Comparison of ENCODE assay signal across 19 cellular contexts in genomic region chr9:127744407-127745110, GRCh38. TPM values are rescaled to one million over a fixed set of nuclear protein-coding genes. Genes with fewer than 3 reads are reported as not detected.
A peak's percentile ranks its signal among the peaks of the same experiment; 100 is the strongest.
DNase-seq lines count a peak whose midpoint lies in the region; ATAC-seq, FAIRE-seq and TF ChIP-seq lines count a peak whose summit lies in the region.
"Had no signal": no experiment of that assay in that cellular context is flagged by ENCODE, and none has a peak within 500 bp of the region (broad histone marks: within the 10 kb centered on the region; RNA-seq: fewer than 3 reads in every experiment).

No MANE protein-coding gene starts in this region.

- SMC1A ChIA-PET in GM12878 (lab: Charles Lee; ENCODE audit: uncharacterized antibody, unreplicated experiment) = interaction anchor here (0.8 kb wide), 1 partner anchor 177 kb away, joined by 3 read pairs; no protein-coding TSS in a partner anchor

- no peak overlapping the region for H2AFZ ChIP-seq in GM12878 (ENCODE audit: control insufficient read depth, low read depth, low read length)

- H3K4me1 ChIP-seq in GM12878 (ENCODE audit: control insufficient read depth, insufficient read depth, low read length) = no peaks in the 10 kb centered on the region
- no peaks in the 10 kb centered on the region for H3K4me1 ChIP-seq in naive thymus-derived CD4-positive, alpha-beta T cell (ENCODE audit: control insufficient read depth in 2 of 2, insufficient read depth in 2 of 2, low read length in 2 of 2)

- no peaks in the 10 kb centered on the region for H4K20me1 ChIP-seq in GM12878 (ENCODE audit: control insufficient read depth, insufficient read depth)

- FAIRE-seq in GM12878 (lab: Jason Lieb, UNC) (no peak), D721Med (lab: Jason Lieb, UNC) (no peak)
- FAIRE-seq: GM12891, GM19239, H54, HTR-8/SVneo had no signal

- intact Hi-C loops in activated CD4-positive, alpha-beta memory T cell treated with anti-CD3 and anti-CD28 coated beads for 36 hours (cut with micrococcal nuclease) = no loop called here
- intact Hi-C loops in GM12878 (cut with micrococcal nuclease; ENCODE audit: unreplicated experiment) (no loop called here), cardiac septum (cut with DNase I) (no loop called here)
- intact Hi-C loops in naive thymus-derived CD4-positive, alpha-beta T cell (cut with micrococcal nuclease) = no loop called here

- H3K27ac Mint-ChIP-seq in activated CD4-positive, alpha-beta memory T cell treated with anti-CD3 and anti-CD28 coated beads for 36 hours = peak overlapping the region; percentile 46
- no peak overlapping the region for H3K27ac Mint-ChIP-seq in activated CD4-positive, alpha-beta memory T cell treated with anti-CD3 and anti-CD28 coated beads, Interleukin-2, amount 10 ng/mL, durations not matched to agents 7 days and 5 days
- H3K27ac Mint-ChIP-seq in naive thymus-derived CD4-positive, alpha-beta T cell = peak overlapping the region in 4 of 9 donors; percentile 28 to 69 (median 54)
- H3K27ac Mint-ChIP-seq: CD4-positive, alpha-beta T cell had no signal

- POLR2A ChIA-PET in activated CD4-positive, alpha-beta memory T cell treated with anti-CD3 and anti-CD28 coated beads for 36 hours (lab: Charles Lee) = interaction anchor here (1.0 to 1.8 kb wide), 5 partner anchors 10 to 34 kb away, joined by 3 to 6 read pairs (median 5); partner anchors contain the start of genes SH2D3C and TOR2A
- POLR2A ChIA-PET in activated CD4-positive, alpha-beta memory T cell treated with anti-CD3 and anti-CD28 coated beads, Interleukin-2, amount 10 ng/mL, durations not matched to agents 7 days and 5 days (lab: Charles Lee) = interaction anchor here (1.0 to 2.6 kb wide), 3 partner anchors 26 to 41 kb away, joined by 3 to 12 read pairs (median 4); partner anchors contain the start of gene CDK9
- POLR2A ChIA-PET in GM12878 (lab: Charles Lee) = interaction anchor here (0.6 kb wide), 3 partner anchors 27 to 149 kb away, joined by 3 to 6 read pairs (median 4); no protein-coding TSS in a partner anchor
- POLR2A ChIA-PET in naive thymus-derived CD4-positive, alpha-beta T cell (lab: Charles Lee) = interaction anchor here (1.0 to 1.6 kb wide), 3 partner anchors 9 to 41 kb away, joined by 3 to 5 read pairs (median 4); partner anchors contain the start of genes CDK9, SH2D3C and TOR2A

- no peak overlapping the region for H3K4me3 Mint-ChIP-seq in activated CD4-positive, alpha-beta memory T cell treated with anti-CD3 and anti-CD28 coated beads for 36 hours
- no peak overlapping the region for H3K4me3 Mint-ChIP-seq in activated CD4-positive, alpha-beta memory T cell treated with anti-CD3 and anti-CD28 coated beads, Interleukin-2, amount 10 ng/mL, durations not matched to agents 7 days and 5 days
- no peak overlapping the region for H3K4me3 Mint-ChIP-seq in naive thymus-derived CD4-positive, alpha-beta T cell
- H3K4me3 Mint-ChIP-seq: CD4-positive, alpha-beta T cell had no signal

- TF ChIP-seq POLR2A in GM12878 (IDR thresholded peaks at IDR 0.05; ENCODE audit: low read depth, low read length) = peak; percentile 38; the same call in 1 of the 2 replicates

- CTCF ChIA-PET in activated CD4-positive, alpha-beta memory T cell treated with anti-CD3 and anti-CD28 coated beads for 36 hours (lab: Charles Lee) = interaction anchor here (0.7 to 4.0 kb wide), 4 partner anchors 9 to 125 kb away, joined by 3 to 23 read pairs (median 8); partner anchors contain the start of gene TOR2A
- CTCF ChIA-PET in activated CD4-positive, alpha-beta memory T cell treated with anti-CD3 and anti-CD28 coated beads, Interleukin-2, amount 10 ng/mL, durations not matched to agents 7 days and 5 days (lab: Charles Lee) = interaction anchor here (0.7 to 3.8 kb wide), 4 partner anchors 10 to 177 kb away, joined by 3 to 22 read pairs (median 6); partner anchors contain the start of gene TOR2A
- CTCF ChIA-PET in GM12878 (lab: Yijun Ruan, JAX) = interaction anchor here (1.0 to 1.6 kb wide), 3 partner anchors 10 to 125 kb away, joined by 3 to 5 read pairs (median 3); partner anchors contain the start of genes SH2D3C and TOR2A
- CTCF ChIA-PET in naive thymus-derived CD4-positive, alpha-beta T cell (lab: Charles Lee) = interaction anchor here (0.6 to 3.0 kb wide), 5 partner anchors 10 to 186 kb away, joined by 3 to 16 read pairs (median 3); partner anchors contain the start of genes PIP5KL1 and TOR2A

- ATAC-seq in GM12878 (no peak), GM19395 (IDR thresholded peaks at IDR 0.05; ENCODE audit: unreplicated experiment) (no peak)
- no peak for ATAC-seq in naive thymus-derived CD4-positive, alpha-beta T cell
- ATAC-seq: HCT116 had no signal

- DNase-seq in activated CD4-positive, alpha-beta memory T cell treated with anti-CD3 and anti-CD28 coated beads for 36 hours = no peak
- DNase-seq in activated CD4-positive, alpha-beta memory T cell treated with anti-CD3 and anti-CD28 coated beads, Interleukin-2, amount 10 ng/mL, durations not matched to agents 7 days and 5 days = no peak
- DNase-seq in GM12878 (ENCODE audit: low read depth, low spot score) = no peak
- no peak for DNase-seq in naive thymus-derived CD4-positive, alpha-beta T cell
- DNase-seq in cardiac septum (ENCODE audit: low spot score) = no peak
- DNase-seq in D721Med (ENCODE audit: insufficient read length, low spot score) = no peak
- DNase-seq: AML-193; Calu3; CD4-positive, alpha-beta T cell; DMS79 had no signal

- peaks cover 24 to 28% of the 10 kb centered on the region in 2 experiments for H3K36me3 ChIP-seq in GM12878 (ENCODE audit: control insufficient read depth in 2 of 2, insufficient read depth in 2 of 2, low read length in 1 of 2)
- peaks cover 12 to 91% (median 17%) of the 10 kb centered on the region in 3 experiments for H3K36me3 ChIP-seq in naive thymus-derived CD4-positive, alpha-beta T cell (ENCODE audit: control insufficient read depth in 2 of 3, insufficient read depth in 3 of 3, low read length in 3 of 3)

- no peaks in the 10 kb centered on the region for H3K4me1 Mint-ChIP-seq in activated CD4-positive, alpha-beta memory T cell treated with anti-CD3 and anti-CD28 coated beads for 36 hours (ENCODE audit: low read depth)
- H3K4me1 Mint-ChIP-seq in activated CD4-positive, alpha-beta memory T cell treated with anti-CD3 and anti-CD28 coated beads, Interleukin-2, amount 10 ng/mL, durations not matched to agents 7 days and 5 days = peaks cover 5% of the 10 kb centered on the region
- peaks cover 0 to 16% (median 9%) of the 10 kb centered on the region in 7 donors for H3K4me1 Mint-ChIP-seq in naive thymus-derived CD4-positive, alpha-beta T cell

- RAD21 ChIA-PET in GM12878 (lab: Charles Lee; ENCODE audit: unreplicated experiment) = interaction anchor here (0.6 to 1.0 kb wide), 2 partner anchors 125 to 258 kb away, joined by 3 read pairs; no protein-coding TSS in a partner anchor

- TF ChIP-seq RAD21 in GM12878 (IDR thresholded peaks at IDR 0.05; ENCODE audit: insufficient read depth, low read depth, low read length) = no peak

- H3K9me3 Mint-ChIP-seq in activated CD4-positive, alpha-beta memory T cell treated with anti-CD3 and anti-CD28 coated beads for 36 hours = no peaks in the 10 kb centered on the region
- H3K9me3 Mint-ChIP-seq in activated CD4-positive, alpha-beta memory T cell treated with anti-CD3 and anti-CD28 coated beads, Interleukin-2, amount 10 ng/mL, durations not matched to agents 7 days and 5 days = no peaks in the 10 kb centered on the region
- no peaks in the 10 kb centered on the region for H3K9me3 Mint-ChIP-seq in naive thymus-derived CD4-positive, alpha-beta T cell
- H3K9me3 Mint-ChIP-seq: CD4-positive, alpha-beta T cell had no signal

- no peaks in the 10 kb centered on the region for H3K9me3 ChIP-seq in GM12878 (replicated peaks; ENCODE audit: control insufficient read depth, insufficient read depth, low read length)
- H3K9me3 ChIP-seq in naive thymus-derived CD4-positive, alpha-beta T cell (ENCODE audit: control insufficient read depth in 2 of 3, low read length in 3 of 3) = no peaks in the 10 kb centered on the region
- H3K9me3 ChIP-seq: BLaER1 treated with 17β-estradiol and CSF1 and Interleukin-3, amounts not matched to agents 10 nM and 100 nM had no signal

- WGBS in GM12878 (ENCODE audit: insufficient coverage, insufficient replicate concordance, low lambda C conversion rate, missing lambda C conversion rate) = 94% methylated on average over 19 of the region's 19 CpGs

- no peaks in the 10 kb centered on the region for H3K27me3 ChIP-seq in GM12878 (replicated peaks in 1 of 2; ENCODE audit: control insufficient read depth in 2 of 2, insufficient read depth in 2 of 2, low read length in 1 of 2)
- H3K27me3 ChIP-seq in naive thymus-derived CD4-positive, alpha-beta T cell (ENCODE audit: control insufficient read depth in 2 of 2, insufficient read depth in 2 of 2, low read length in 2 of 2) = no peaks in the 10 kb centered on the region
- H3K27me3 ChIP-seq: BLaER1 treated with 17β-estradiol and CSF1 and Interleukin-3, amounts not matched to agents 10 nM and 100 nM had no signal

- no peak overlapping the region for H3K4me2 ChIP-seq in GM12878 (ENCODE audit: control insufficient read depth, insufficient read depth)
- H3K4me2 ChIP-seq: BLaER1 treated with 17β-estradiol and CSF1 and Interleukin-3, amounts not matched to agents 10 nM and 100 nM had no signal

- no peak for TF ChIP-seq EP300 in GM12878 (IDR thresholded peaks at IDR 0.05; ENCODE audit: borderline replicate concordance in 1 of 2, control insufficient read depth in 1 of 2, low read depth in 2 of 2, low read length in 2 of 2)

- H3K79me2 ChIP-seq in GM12878 (ENCODE audit: control insufficient read depth, insufficient read depth, low read length) = no peaks in the 10 kb centered on the region

- H3K36me3 Mint-ChIP-seq in activated CD4-positive, alpha-beta memory T cell treated with anti-CD3 and anti-CD28 coated beads for 36 hours = peaks cover 28% of the 10 kb centered on the region
- peaks cover 66% of the 10 kb centered on the region for H3K36me3 Mint-ChIP-seq in activated CD4-positive, alpha-beta memory T cell treated with anti-CD3 and anti-CD28 coated beads, Interleukin-2, amount 10 ng/mL, durations not matched to agents 7 days and 5 days (ENCODE audit: low read depth)
- peaks cover 0 to 36% (median 3%) of the 10 kb centered on the region in 5 donors for H3K36me3 Mint-ChIP-seq in naive thymus-derived CD4-positive, alpha-beta T cell

- H3K9ac ChIP-seq in GM12878 (ENCODE audit: control insufficient read depth, insufficient read depth, low read length) = no peak overlapping the region
- H3K9ac ChIP-seq: BLaER1 treated with 17β-estradiol and CSF1 and Interleukin-3, amounts not matched to agents 10 nM and 100 nM had no signal

- in situ Hi-C loops in GM12878 (cut with MboI) = no loop called here

- no peak overlapping the region for H3K4me3 ChIP-seq in GM12878
- H3K4me3 ChIP-seq in naive thymus-derived CD4-positive, alpha-beta T cell (ENCODE audit: low read length) = no peak overlapping the region
- H3K4me3 ChIP-seq: BLaER1 treated with 17β-estradiol and CSF1 and Interleukin-3, amounts not matched to agents 10 nM and 100 nM had no signal

- no peak overlapping the region for H3K27ac ChIP-seq in GM12878 (ENCODE audit: control insufficient read depth, insufficient read depth)
- peak overlapping the region; percentile 14 for H3K27ac ChIP-seq in naive thymus-derived CD4-positive, alpha-beta T cell (ENCODE audit: low read depth, low read length)
- H3K27ac ChIP-seq: 22Rv1; BLaER1 treated with 17β-estradiol and CSF1 and Interleukin-3, amounts not matched to agents 10 nM and 100 nM had no signal

- no peaks in the 10 kb centered on the region for H3K27me3 Mint-ChIP-seq in activated CD4-positive, alpha-beta memory T cell treated with anti-CD3 and anti-CD28 coated beads for 36 hours
- no peaks in the 10 kb centered on the region for H3K27me3 Mint-ChIP-seq in activated CD4-positive, alpha-beta memory T cell treated with anti-CD3 and anti-CD28 coated beads, Interleukin-2, amount 10 ng/mL, durations not matched to agents 7 days and 5 days
- no peaks in the 10 kb centered on the region for H3K27me3 Mint-ChIP-seq in naive thymus-derived CD4-positive, alpha-beta T cell
- H3K27me3 Mint-ChIP-seq: CD4-positive, alpha-beta T cell had no signal

- no peak for TF ChIP-seq CTCF in GM12878 (IDR thresholded peaks at IDR 0.05 in 2 of 3, conservative IDR thresholded peaks at IDR 0.05 in 1 of 3; ENCODE audit: control insufficient read depth in 2 of 3, extremely low read depth in 1 of 3, insufficient read depth in 1 of 3, low read depth in 3 of 3, low read length in 3 of 3)
- TF ChIP-seq CTCF in D721Med (IDR thresholded peaks at IDR 0.05; ENCODE audit: insufficient read depth, missing control alignments) = no peak

- BruUV-seq in GM12878 (replicated peaks; lab: Mats Ljungman, UMichigan) = no TSS peak

RNA-seq across cellular contexts. Expression of gene TOR2A, which starts 9.5 kb away (rescaled TPM):
- 10 to 100 TPM; 12.7 to 16.2 TPM for total RNA-seq in activated CD4-positive, alpha-beta memory T cell treated with anti-CD3 and anti-CD28 coated beads for 36 hours
- 10 to 100 TPM; 20.6 to 23.3 TPM for total RNA-seq in activated CD4-positive, alpha-beta memory T cell treated with anti-CD3 and anti-CD28 coated beads, Interleukin-2, amount 10 ng/mL, durations not matched to agents 7 days and 5 days
- 3.9 and 6.5 TPM in 2 replicates for total RNA-seq in GM12878 (2013; cell fraction: nucleolus; rRNA removed)
- total RNA-seq in GM12878 (2014; rRNA removed) (7.8 and 12.6 TPM in 2 replicates), GM12878 (2014; rRNA removed; fragmentation: Illumina TruSeq; extraction: Trizol) (2.7 and 4.2 TPM in 2 replicates), GM12878 (2021) (11.5 and 11.6 TPM in 2 replicates), cardiac septum (4.4 TPM)
- polyA plus RNA-seq in GM12878 (2011; ENCODE audit: low read depth) = 2.6 TPM
- polyA plus RNA-seq in GM12878 (2011; rRNA removed) (0.91 and 2.4 TPM in 2 replicates), GM12878 (2014; fragmentation: Illumina TruSeq; extraction: Trizol) (1.6 and 5.4 TPM in 2 replicates), GM12878 (2014; fragmentation: Nextera tagmentation; extraction: Ambion mirVana) (1 to 10 TPM in 1 of 2 experiments, under 1 TPM in 1; 0.52 to 1.6 TPM), GM12878 (2014; rRNA removed) (14.3 and 17.4 TPM in 2 replicates), GM12878 (2016; fragmentation: Nextera tagmentation; extraction: Ambion mirVana) (10 to 100 TPM; 22.1 to 23.7 TPM)
- polyA plus RNA-seq in GM12878 (2011; cell fraction: cytosol; rRNA removed) = 6.6 and 11.0 TPM in 2 replicates
- polyA plus RNA-seq in GM12878 (2011; cell fraction: nucleus; rRNA removed) = 13.5 and 13.6 TPM in 2 replicates
- 6.7 and 8.2 TPM in 2 replicates for polyA plus RNA-seq in GM12878 (2012)
- 1.4 and 4.9 TPM in 2 replicates for polyA minus RNA-seq in GM12878 (2011; rRNA and poly(A)+ RNA removed)
- polyA minus RNA-seq in GM12878 (2011; cell fraction: cytosol; rRNA and poly(A)+ RNA removed) = 2.7 and 4.3 TPM in 2 replicates
- polyA minus RNA-seq in GM12878 (2011; cell fraction: nucleus; rRNA and poly(A)+ RNA removed) = 5.1 and 8.0 TPM in 2 replicates
- 10 to 100 TPM in 4 of 5 experiments, 1 to 10 TPM in 1; 9.5 to 22.3 (median 10.8) TPM for total RNA-seq in naive thymus-derived CD4-positive, alpha-beta T cell
- 10 to 100 TPM; 16.6 to 20.2 TPM for polyA plus RNA-seq in naive thymus-derived CD4-positive, alpha-beta T cell

RNA-seq across cellular contexts. Expression of gene TTC16, which starts 28.7 kb away (rescaled TPM):
- under 1 TPM; 0.61 to 0.69 TPM for total RNA-seq in activated CD4-positive, alpha-beta memory T cell treated with anti-CD3 and anti-CD28 coated beads for 36 hours
- total RNA-seq in activated CD4-positive, alpha-beta memory T cell treated with anti-CD3 and anti-CD28 coated beads, Interleukin-2, amount 10 ng/mL, durations not matched to agents 7 days and 5 days = 1 to 10 TPM; 5.0 to 5.2 TPM
- total RNA-seq in GM12878 (2013; cell fraction: nucleolus; rRNA removed) = not detected in 2 replicates
- total RNA-seq in GM12878 (2014; rRNA removed) (not detected in 2 replicates), GM12878 (2014; rRNA removed; fragmentation: Illumina TruSeq; extraction: Trizol) (not detected in 2 replicates), GM12878 (2021) (not detected in 2 replicates), cardiac septum (0.16 TPM)
- not detected for polyA plus RNA-seq in GM12878 (2011; ENCODE audit: low read depth)
- polyA plus RNA-seq in GM12878 (2011; rRNA removed) (0.03 TPM in 1 of 2 replicates, not detected in the other), GM12878 (2014; fragmentation: Illumina TruSeq; extraction: Trizol) (not detected in 2 replicates), GM12878 (2014; fragmentation: Nextera tagmentation; extraction: Ambion mirVana) (not detected), GM12878 (2014; rRNA removed) (0.04 TPM in 1 of 2 replicates, not detected in the other), GM12878 (2016; fragmentation: Nextera tagmentation; extraction: Ambion mirVana) (not detected)
- polyA plus RNA-seq in GM12878 (2011; cell fraction: cytosol; rRNA removed) = not detected in 2 replicates
- polyA plus RNA-seq in GM12878 (2011; cell fraction: nucleus; rRNA removed) = 0.03 TPM in 1 of 2 replicates, not detected in the other
- polyA plus RNA-seq in GM12878 (2012) = not detected in 2 replicates
- not detected in 2 replicates for polyA minus RNA-seq in GM12878 (2011; rRNA and poly(A)+ RNA removed)
- polyA minus RNA-seq in GM12878 (2011; cell fraction: cytosol; rRNA and poly(A)+ RNA removed) = not detected in 2 replicates
- not detected in 2 replicates for polyA minus RNA-seq in GM12878 (2011; cell fraction: nucleus; rRNA and poly(A)+ RNA removed)
- 1 to 10 TPM in 4 of 5 experiments, under 1 TPM in 1; 0.29 to 9.9 (median 4.6) TPM for total RNA-seq in naive thymus-derived CD4-positive, alpha-beta T cell
- 1 to 10 TPM in 1 of 2 donors, under 1 TPM in 1; 0.73 to 1.7 TPM for polyA plus RNA-seq in naive thymus-derived CD4-positive, alpha-beta T cell
- total RNA-seq: Calu3, G401 had no signal

RNA-seq across cellular contexts. Expression of gene PTRH1, which starts 29.1 kb away (rescaled TPM):
- total RNA-seq in activated CD4-positive, alpha-beta memory T cell treated with anti-CD3 and anti-CD28 coated beads for 36 hours = 10 to 100 TPM; 20.9 to 22.7 TPM
- total RNA-seq in activated CD4-positive, alpha-beta memory T cell treated with anti-CD3 and anti-CD28 coated beads, Interleukin-2, amount 10 ng/mL, durations not matched to agents 7 days and 5 days = 10 to 100 TPM; 10.5 to 12.0 TPM
- 3.0 and 3.9 TPM in 2 replicates for total RNA-seq in GM12878 (2013; cell fraction: nucleolus; rRNA removed)
- total RNA-seq in GM12878 (2014; rRNA removed) = 30.7 and 31.0 TPM in 2 replicates
- total RNA-seq in GM12878 (2014; rRNA removed; fragmentation: Illumina TruSeq; extraction: Trizol) = 3.0 and 4.6 TPM in 2 replicates
- total RNA-seq in GM12878 (2021) = 13.1 and 14.5 TPM in 2 replicates
- 2.3 TPM for polyA plus RNA-seq in GM12878 (2011; ENCODE audit: low read depth)
- polyA plus RNA-seq in GM12878 (2011; rRNA removed) = 2.8 and 5.9 TPM in 2 replicates
- polyA plus RNA-seq in GM12878 (2011; cell fraction: cytosol; rRNA removed) = 10.0 and 18.3 TPM in 2 replicates
- polyA plus RNA-seq in GM12878 (2011; cell fraction: nucleus; rRNA removed) = 9.0 and 11.0 TPM in 2 replicates
- polyA plus RNA-seq in GM12878 (2012) = 6.5 and 6.8 TPM in 2 replicates
- polyA plus RNA-seq in GM12878 (2014; fragmentation: Illumina TruSeq; extraction: Trizol) = 1.0 and 1.6 TPM in 2 replicates
- 1 to 10 TPM in 1 of 2 experiments, under 1 TPM in 1; 0.69 to 1.8 TPM for polyA plus RNA-seq in GM12878 (2014; fragmentation: Nextera tagmentation; extraction: Ambion mirVana)
- 25.8 and 26.1 TPM in 2 replicates for polyA plus RNA-seq in GM12878 (2014; rRNA removed)
- polyA plus RNA-seq in GM12878 (2016; fragmentation: Nextera tagmentation; extraction: Ambion mirVana) = 10 to 100 TPM; 36.4 to 38.4 TPM
- polyA minus RNA-seq in GM12878 (2011; rRNA and poly(A)+ RNA removed) = 1.5 and 2.2 TPM in 2 replicates
- polyA minus RNA-seq in GM12878 (2011; cell fraction: cytosol; rRNA and poly(A)+ RNA removed) = 2.4 and 4.5 TPM in 2 replicates
- polyA minus RNA-seq in GM12878 (2011; cell fraction: nucleus; rRNA and poly(A)+ RNA removed) = 3.3 and 4.2 TPM in 2 replicates
- 1 to 10 TPM; 7.8 to 9.5 (median 8.6) TPM for total RNA-seq in naive thymus-derived CD4-positive, alpha-beta T cell
- polyA plus RNA-seq in naive thymus-derived CD4-positive, alpha-beta T cell = 10 to 100 TPM; 17.0 to 28.7 TPM
- 13.4 TPM for total RNA-seq in cardiac septum

RNA-seq across cellular contexts. Expression of gene SH2D3C, which starts 33.9 kb away (rescaled TPM):
- total RNA-seq in activated CD4-positive, alpha-beta memory T cell treated with anti-CD3 and anti-CD28 coated beads for 36 hours = 10 to 100 TPM; 34.5 to 35.3 TPM
- 10 to 100 TPM; 80.8 to 81.9 TPM for total RNA-seq in activated CD4-positive, alpha-beta memory T cell treated with anti-CD3 and anti-CD28 coated beads, Interleukin-2, amount 10 ng/mL, durations not matched to agents 7 days and 5 days
- 28.6 and 33.2 TPM in 2 replicates for total RNA-seq in GM12878 (2013; cell fraction: nucleolus; rRNA removed)
- total RNA-seq in GM12878 (2014; rRNA removed) (16.1 and 19.0 TPM in 2 replicates), GM12878 (2014; rRNA removed; fragmentation: Illumina TruSeq; extraction: Trizol) (8.4 and 9.0 TPM in 2 replicates), GM12878 (2021) (21.0 and 23.5 TPM in 2 replicates), cardiac septum (16.0 TPM)
- 11.2 TPM for polyA plus RNA-seq in GM12878 (2011; ENCODE audit: low read depth)
- polyA plus RNA-seq in GM12878 (2011; rRNA removed) (3.2 and 13.5 TPM in 2 replicates), GM12878 (2014; fragmentation: Illumina TruSeq; extraction: Trizol) (4.4 and 11.6 TPM in 2 replicates), GM12878 (2014; fragmentation: Nextera tagmentation; extraction: Ambion mirVana) (1 to 10 TPM; 1.2 to 1.9 TPM), GM12878 (2014; rRNA removed) (19.5 and 25.2 TPM in 2 replicates), GM12878 (2016; fragmentation: Nextera tagmentation; extraction: Ambion mirVana) (10 to 100 TPM; 20.7 to 23.2 TPM)
- polyA plus RNA-seq in GM12878 (2011; cell fraction: cytosol; rRNA removed) = 18.5 and 20.4 TPM in 2 replicates
- 32.4 and 46.4 TPM in 2 replicates for polyA plus RNA-seq in GM12878 (2011; cell fraction: nucleus; rRNA removed)
- 17.4 and 22.8 TPM in 2 replicates for polyA plus RNA-seq in GM12878 (2012)
- polyA minus RNA-seq in GM12878 (2011; rRNA and poly(A)+ RNA removed) = 30.6 and 32.1 TPM in 2 replicates
- polyA minus RNA-seq in GM12878 (2011; cell fraction: cytosol; rRNA and poly(A)+ RNA removed) = 13.5 and 19.3 TPM in 2 replicates
- polyA minus RNA-seq in GM12878 (2011; cell fraction: nucleus; rRNA and poly(A)+ RNA removed) = 10.2 and 18.5 TPM in 2 replicates
- 10 to 100 TPM; 26.1 to 68.3 (median 51.9) TPM for total RNA-seq in naive thymus-derived CD4-positive, alpha-beta T cell
- 10 to 100 TPM; 20.9 to 72.9 TPM for polyA plus RNA-seq in naive thymus-derived CD4-positive, alpha-beta T cell
- total RNA-seq: Calu3 had no signal

RNA-seq across cellular contexts. Expression of gene CFAP157, which starts 37.8 kb away (rescaled TPM):
- total RNA-seq in activated CD4-positive, alpha-beta memory T cell treated with anti-CD3 and anti-CD28 coated beads for 36 hours = under 1 TPM in 1 of 2 experiments, not detected in 1; 0.10 TPM
- total RNA-seq in activated CD4-positive, alpha-beta memory T cell treated with anti-CD3 and anti-CD28 coated beads, Interleukin-2, amount 10 ng/mL, durations not matched to agents 7 days and 5 days = not detected
- not detected in 2 replicates for total RNA-seq in GM12878 (2013; cell fraction: nucleolus; rRNA removed)
- total RNA-seq in GM12878 (2014; rRNA removed) (not detected in 2 replicates), GM12878 (2014; rRNA removed; fragmentation: Illumina TruSeq; extraction: Trizol) (not detected in 2 replicates), GM12878 (2021) (not detected in 2 replicates), cardiac septum (not detected)
- not detected for polyA plus RNA-seq in GM12878 (2011; ENCODE audit: low read depth)
- polyA plus RNA-seq in GM12878 (2011; rRNA removed) (not detected in 2 replicates), GM12878 (2014; fragmentation: Illumina TruSeq; extraction: Trizol) (not detected in 2 replicates), GM12878 (2014; fragmentation: Nextera tagmentation; extraction: Ambion mirVana) (not detected), GM12878 (2014; rRNA removed) (not detected in 2 replicates), GM12878 (2016; fragmentation: Nextera tagmentation; extraction: Ambion mirVana) (under 1 TPM; 0.08 to 0.72 TPM)
- polyA plus RNA-seq in GM12878 (2011; cell fraction: cytosol; rRNA removed) = not detected in 2 replicates
- 0.24 TPM in 1 of 2 replicates, not detected in the other for polyA plus RNA-seq in GM12878 (2011; cell fraction: nucleus; rRNA removed)
- 0.24 and 0.37 TPM in 2 replicates for polyA plus RNA-seq in GM12878 (2012)
- polyA minus RNA-seq in GM12878 (2011; rRNA and poly(A)+ RNA removed) = not detected in 2 replicates
- polyA minus RNA-seq in GM12878 (2011; cell fraction: cytosol; rRNA and poly(A)+ RNA removed) = not detected in 2 replicates
- polyA minus RNA-seq in GM12878 (2011; cell fraction: nucleus; rRNA and poly(A)+ RNA removed) = not detected in 2 replicates
- total RNA-seq in naive thymus-derived CD4-positive, alpha-beta T cell = under 1 TPM in 3 of 5 experiments, not detected in 2; 0.22 to 0.38 (median 0.27) TPM
- polyA plus RNA-seq in naive thymus-derived CD4-positive, alpha-beta T cell = under 1 TPM; 0.11 to 0.20 TPM
- total RNA-seq: G401 had no signal
